Comparison of ENCODE assay signal across 10 cellular contexts in genomic region chr11:64342869-64343739, GRCh38. TPM values are rescaled to one million over a fixed set of nuclear protein-coding genes. Genes with fewer than 3 reads are reported as not detected.
A peak's percentile ranks its signal among the peaks of the same experiment; 100 is the strongest.
DNase-seq lines count a peak whose midpoint lies in the region; ATAC-seq, FAIRE-seq and TF ChIP-seq lines count a peak whose summit lies in the region.
"Had no signal": no experiment of that assay in that cellular context is flagged by ENCODE, and none has a peak within 500 bp of the region (broad histone marks: within the 10 kb centered on the region; RNA-seq: fewer than 3 reads in every experiment).

No MANE protein-coding gene starts in this region.

- no peaks in the 10 kb centered on the region for H3K79me2 ChIP-seq in keratinocyte (ENCODE audit: control insufficient read depth, insufficient read depth, low read length)

- H3K9ac ChIP-seq in keratinocyte (ENCODE audit: control insufficient read depth, extremely low read depth, insufficient read depth, low read length) = no peak overlapping the region

- no peaks in the 10 kb centered on the region for H4K20me1 ChIP-seq in keratinocyte (ENCODE audit: control insufficient read depth, extremely low read depth, insufficient read depth, low read length)

- H3K4me1 ChIP-seq in body of pancreas (peaks cover 11% of the 10 kb centered on the region), keratinocyte (ENCODE audit: control insufficient read depth, extremely low read depth, insufficient read depth, low read length) (peaks cover 23% of the 10 kb centered on the region), tibial nerve (peaks cover 0 to 30% (median 9%) of the 10 kb centered on the region in 4 donors)
- H3K4me1 ChIP-seq: BE2C had no signal

- no peaks in the 10 kb centered on the region for H3K9me1 ChIP-seq in keratinocyte (ENCODE audit: control insufficient read depth, extremely low read depth, insufficient read depth, low read length)

- H3K27me3 Mint-ChIP-seq in activated T-cell treated with anti-CD3 and anti-CD28 coated beads, Interleukin-2, amount 50 U/mL, for 4 hours (ENCODE audit: low read depth) = no peaks in the 10 kb centered on the region
- H3K27me3 Mint-ChIP-seq: activated naive CD8-positive, alpha-beta T cell treated with anti-CD3 and anti-CD28 coated beads for 36 hours had no signal

- dilution Hi-C loops in keratinocyte (cut with MboI; ENCODE audit: extremely low pct_ligation_motif_present, low sequenced_read_pairs) = no loop called here

- H3K4me3 Mint-ChIP-seq in activated T-cell treated with anti-CD3 and anti-CD28 coated beads, Interleukin-2, amount 50 U/mL, for 4 hours = no peak overlapping the region

- H3K36me3 Mint-ChIP-seq in activated T-cell treated with anti-CD3 and anti-CD28 coated beads, Interleukin-2, amount 50 U/mL, for 4 hours (ENCODE audit: insufficient read depth) = peaks cover 14% of the 10 kb centered on the region

- intact Hi-C loops in body of pancreas (cut with DNase I) = no loop called here

- peak overlapping the region; percentile 39 for H3K4me2 ChIP-seq in keratinocyte (ENCODE audit: control insufficient read depth, extremely low read depth, insufficient read depth, low read depth, low read length)

- H3K27me3 ChIP-seq in body of pancreas = no peaks in the 10 kb centered on the region
- no peaks in the 10 kb centered on the region for H3K27me3 ChIP-seq in keratinocyte (ENCODE audit: control insufficient read depth, extremely low read depth, insufficient read depth, low read length)
- H3K27me3 ChIP-seq in tibial nerve = no peaks in the 10 kb centered on the region
- H3K27me3 ChIP-seq: BE2C had no signal

- TF ChIP-seq CTCF in body of pancreas (IDR thresholded peaks at IDR 0.05) = no peak
- TF ChIP-seq CTCF in keratinocyte (optimal IDR thresholded peaks at IDR 0.05 in 1 of 3, IDR thresholded peaks at IDR 0.05 in 1 of 3, conservative IDR thresholded peaks at IDR 0.05 in 1 of 3; ENCODE audit: extremely low read depth in 1 of 3, insufficient read depth in 2 of 3, low read length in 3 of 3) = no peak
- TF ChIP-seq CTCF in tibial nerve (IDR thresholded peaks at IDR 0.05) = no peak

- no peak for TF ChIP-seq EP300 in tibial nerve (IDR thresholded peaks at IDR 0.05)

- H3K9me3 Mint-ChIP-seq in activated T-cell treated with anti-CD3 and anti-CD28 coated beads, Interleukin-2, amount 50 U/mL, for 4 hours = no peaks in the 10 kb centered on the region
- H3K9me3 Mint-ChIP-seq: activated naive CD8-positive, alpha-beta T cell treated with anti-CD3 and anti-CD28 coated beads for 36 hours had no signal

- no peak for FAIRE-seq in keratinocyte (lab: Jason Lieb, UNC)

- no peaks in the 10 kb centered on the region for H3K36me3 ChIP-seq in body of pancreas (replicated peaks in 1 of 2; ENCODE audit: insufficient read depth in 1 of 2, low read depth in 2 of 2)
- H3K36me3 ChIP-seq in keratinocyte (ENCODE audit: control insufficient read depth in 2 of 2, extremely low read depth in 1 of 2, insufficient read depth in 2 of 2, low read length in 2 of 2) = no peaks in the 10 kb centered on the region
- no peaks in the 10 kb centered on the region for H3K36me3 ChIP-seq in tibial nerve
- H3K36me3 ChIP-seq: BE2C had no signal

- H3K9me3 ChIP-seq in body of pancreas (no peaks in the 10 kb centered on the region), keratinocyte (ENCODE audit: control insufficient read depth, low read depth, low read length) (no peaks in the 10 kb centered on the region), tibial nerve (no peaks in the 10 kb centered on the region)
- H3K9me3 ChIP-seq: BE2C had no signal

- H3K4me1 Mint-ChIP-seq in activated T-cell treated with anti-CD3 and anti-CD28 coated beads, Interleukin-2, amount 50 U/mL, for 4 hours (ENCODE audit: low read depth) = peaks cover 31% of the 10 kb centered on the region

- H3K27ac ChIP-seq in body of pancreas = peak overlapping the region in 3 of 4 donors; percentile 60 to 84 (median 83)
- H3K27ac ChIP-seq in keratinocyte (ENCODE audit: control insufficient read depth, insufficient read depth, low read length) = no peak overlapping the region
- H3K27ac ChIP-seq in tibial nerve = peak overlapping the region in 1 of 4 donors; percentile 66

- 28 to 66% methylated on average over 8 to 27 of the region's 29 CpGs for WGBS in body of pancreas, 2 donors
- 57 to 58% methylated on average over 22 to 27 of the region's 29 CpGs for WGBS in tibial nerve, 2 donors

- H3K4me3 ChIP-seq in body of pancreas = no peak overlapping the region
- peak overlapping the region in 1 of 3 experiments; percentile 34 for H3K4me3 ChIP-seq in keratinocyte (ENCODE audit: control insufficient read depth in 2 of 3, extremely low read depth in 1 of 3, insufficient read depth in 2 of 3, low read depth in 1 of 3, low read length in 3 of 3)
- peak overlapping the region in 3 of 4 donors; percentile 2 to 46 (median 34) for H3K4me3 ChIP-seq in tibial nerve

- ATAC-seq in activated T-cell treated with anti-CD3 and anti-CD28 coated beads, Interleukin-2, amount 50 U/mL, for 4 hours = peak; percentile 5 to 8
- peak; percentile 64 for ATAC-seq in body of pancreas
- no peak for ATAC-seq in HG03196 (IDR thresholded peaks at IDR 0.05; ENCODE audit: unreplicated experiment)

- H2AFZ ChIP-seq in keratinocyte (ENCODE audit: control insufficient read depth, low read length) = peak overlapping the region; percentile 26

- no peak for DNase-seq in activated T-cell treated with anti-CD3 and anti-CD28 coated beads, Interleukin-2, amount 50 U/mL, for 4 hours
- DNase-seq in activated T-cell treated with anti-CD3 and anti-CD28 coated beads for 4 hours (no peak), body of pancreas (no peak), keratinocyte (ENCODE audit: low read depth, low spot score) (no peak), tibial nerve (ENCODE audit: low spot score in 2 of 2) (no peak), RPMI8226 (no peak)
- no peak for DNase-seq in activated CD4-positive, CD25-positive, alpha-beta regulatory T cell (lab: John Stamatoyannopoulos, UW)

- no peak for TF ChIP-seq POLR2A in body of pancreas (IDR thresholded peaks at IDR 0.05)
- no peak for TF ChIP-seq POLR2A in tibial nerve (IDR thresholded peaks at IDR 0.05)

RNA-seq across cellular contexts. Expression of gene CCDC88B, which starts 3.1 kb away (rescaled TPM):
- total RNA-seq in activated T-cell treated with anti-CD3 and anti-CD28 coated beads, Interleukin-2, amount 50 U/mL, for 4 hours = 10 to 100 TPM; 87.4 to 97.9 (median 96.2) TPM
- total RNA-seq in body of pancreas (10 to 100 TPM in 1 of 2 donors, 1 to 10 TPM in 1; 8.8 to 16.2 TPM), tibial nerve (10 to 100 TPM in 3 of 4 donors, 1 to 10 TPM in 1; 6.9 to 48.0 (median 14.4) TPM)
- 2.9 to 5.3 TPM (median 3.7 TPM) in 3 replicates for polyA plus RNA-seq in keratinocyte
- polyA plus RNA-seq in keratinocyte (2011; ENCODE audit: low read depth) = 0.54 TPM
- 0.83 and 2.4 TPM in 2 replicates for polyA plus RNA-seq in keratinocyte (2011; cell fraction: cytosol; rRNA removed)
- 12.0 and 18.8 TPM in 2 replicates for polyA plus RNA-seq in keratinocyte (2011; cell fraction: nucleus; rRNA removed)
- polyA plus RNA-seq in keratinocyte (2012; ENCODE audit: low replicate concordance) = 1.0 and 5.5 TPM in 2 replicates
- 1.9 to 3.3 TPM (median 2.4 TPM) in 3 replicates for polyA minus RNA-seq in keratinocyte
- polyA minus RNA-seq in keratinocyte (2011; cell fraction: cytosol; rRNA and poly(A)+ RNA removed) = 2.9 TPM
- 2.1 and 3.0 TPM in 2 replicates for polyA minus RNA-seq in keratinocyte (2011; cell fraction: nucleus; rRNA and poly(A)+ RNA removed)

RNA-seq across cellular contexts. Expression of gene RPS6KA4, which starts 15.9 kb away (rescaled TPM):
- 10 to 100 TPM; 43.3 to 49.9 (median 48.1) TPM for total RNA-seq in activated T-cell treated with anti-CD3 and anti-CD28 coated beads, Interleukin-2, amount 50 U/mL, for 4 hours
- 10 to 100 TPM; 13.0 to 22.7 TPM for total RNA-seq in body of pancreas
- 46.5 to 62.7 TPM (median 52.4 TPM) in 3 replicates for polyA plus RNA-seq in keratinocyte
- 19.1 TPM for polyA plus RNA-seq in keratinocyte (2011; ENCODE audit: low read depth)
- polyA plus RNA-seq in keratinocyte (2011; cell fraction: cytosol; rRNA removed) = 28.5 and 47.0 TPM in 2 replicates
- polyA plus RNA-seq in keratinocyte (2011; cell fraction: nucleus; rRNA removed) = 62.1 and 78.3 TPM in 2 replicates
- 27.9 and 94.1 TPM in 2 replicates for polyA plus RNA-seq in keratinocyte (2012; ENCODE audit: low replicate concordance)
- polyA minus RNA-seq in keratinocyte = 57.2 to 88.9 TPM (median 85.7 TPM) in 3 replicates
- polyA minus RNA-seq in keratinocyte (2011; cell fraction: cytosol; rRNA and poly(A)+ RNA removed) = 128 TPM
- 74.3 and 75.5 TPM in 2 replicates for polyA minus RNA-seq in keratinocyte (2011; cell fraction: nucleus; rRNA and poly(A)+ RNA removed)
- total RNA-seq in tibial nerve = 10 to 100 TPM; 23.7 to 34.3 (median 26.2) TPM

RNA-seq across cellular contexts. Expression of gene PRDX5, which starts 25.2 kb away (rescaled TPM):
- 10 to 100 TPM; 78.3 to 96.8 (median 81.0) TPM for total RNA-seq in activated T-cell treated with anti-CD3 and anti-CD28 coated beads, Interleukin-2, amount 50 U/mL, for 4 hours
- 100 to 1,000 TPM; 108 to 224 TPM for total RNA-seq in body of pancreas
- 590 to 817 TPM (median 591 TPM) in 3 replicates for polyA plus RNA-seq in keratinocyte
- 124 TPM for polyA plus RNA-seq in keratinocyte (2011; ENCODE audit: low read depth)
- polyA plus RNA-seq in keratinocyte (2011; cell fraction: cytosol; rRNA removed) = 440 and 697 TPM in 2 replicates
- 319 and 355 TPM in 2 replicates for polyA plus RNA-seq in keratinocyte (2011; cell fraction: nucleus; rRNA removed)
- polyA plus RNA-seq in keratinocyte (2012; ENCODE audit: low replicate concordance) = 463 and 515 TPM in 2 replicates
- polyA minus RNA-seq in keratinocyte = 146 to 217 TPM (median 180 TPM) in 3 replicates
- polyA minus RNA-seq in keratinocyte (2011; cell fraction: cytosol; rRNA and poly(A)+ RNA removed) = 299 TPM
- 43.8 and 51.7 TPM in 2 replicates for polyA minus RNA-seq in keratinocyte (2011; cell fraction: nucleus; rRNA and poly(A)+ RNA removed)
- total RNA-seq in tibial nerve = 100 to 1,000 TPM; 142 to 246 (median 204) TPM

RNA-seq across cellular contexts. Expression of gene TRMT112, which starts 25.7 kb away (rescaled TPM):
- 100 to 1,000 TPM; 432 to 461 (median 438) TPM for total RNA-seq in activated T-cell treated with anti-CD3 and anti-CD28 coated beads, Interleukin-2, amount 50 U/mL, for 4 hours
- total RNA-seq in body of pancreas (100 to 1,000 TPM; 170 to 223 TPM), tibial nerve (100 to 1,000 TPM; 290 to 381 (median 327) TPM)
- 238 to 408 TPM (median 297 TPM) in 3 replicates for polyA plus RNA-seq in keratinocyte
- 46.0 TPM for polyA plus RNA-seq in keratinocyte (2011; ENCODE audit: low read depth)
- polyA plus RNA-seq in keratinocyte (2011; cell fraction: cytosol; rRNA removed) = 221 and 340 TPM in 2 replicates
- polyA plus RNA-seq in keratinocyte (2011; cell fraction: nucleus; rRNA removed) = 140 and 145 TPM in 2 replicates
- polyA plus RNA-seq in keratinocyte (2012; ENCODE audit: low replicate concordance) = 333 and 344 TPM in 2 replicates
- 54.1 to 102 TPM (median 58.6 TPM) in 3 replicates for polyA minus RNA-seq in keratinocyte
- polyA minus RNA-seq in keratinocyte (2011; cell fraction: cytosol; rRNA and poly(A)+ RNA removed) = 173 TPM
- 23.8 and 26.3 TPM in 2 replicates for polyA minus RNA-seq in keratinocyte (2011; cell fraction: nucleus; rRNA and poly(A)+ RNA removed)

RNA-seq across cellular contexts. Expression of gene ESRRA, which starts 37.8 kb away (rescaled TPM):
- total RNA-seq in activated T-cell treated with anti-CD3 and anti-CD28 coated beads, Interleukin-2, amount 50 U/mL, for 4 hours = 10 to 100 TPM; 81.5 to 93.4 (median 89.3) TPM
- 10 to 100 TPM; 51.7 to 63.8 TPM for total RNA-seq in body of pancreas
- polyA plus RNA-seq in keratinocyte = 20.8 to 33.9 TPM (median 25.9 TPM) in 3 replicates
- 6.2 TPM for polyA plus RNA-seq in keratinocyte (2011; ENCODE audit: low read depth)
- polyA plus RNA-seq in keratinocyte (2011; cell fraction: cytosol; rRNA removed) = 13.5 and 32.9 TPM in 2 replicates
- 26.2 and 37.4 TPM in 2 replicates for polyA plus RNA-seq in keratinocyte (2011; cell fraction: nucleus; rRNA removed)
- 31.4 and 31.7 TPM in 2 replicates for polyA plus RNA-seq in keratinocyte (2012; ENCODE audit: low replicate concordance)
- polyA minus RNA-seq in keratinocyte = 9.4 to 20.5 TPM (median 17.5 TPM) in 3 replicates
- polyA minus RNA-seq in keratinocyte (2011; cell fraction: cytosol; rRNA and poly(A)+ RNA removed) = 58.5 TPM
- 18.3 and 22.3 TPM in 2 replicates for polyA minus RNA-seq in keratinocyte (2011; cell fraction: nucleus; rRNA and poly(A)+ RNA removed)
- 10 to 100 TPM; 26.0 to 39.3 (median 28.7) TPM for total RNA-seq in tibial nerve

Comparison
In these comparisons a context has a peak if more than half of its experiments do, and no peak if none do; other contexts are left out.
1. H3K4me3 ChIP-seq: peak in tibial nerve (3 of 4); none in body of pancreas (0 of 2).